8 cellular contexts compared by ENCODE assay signal in the genomic region with DNA sequence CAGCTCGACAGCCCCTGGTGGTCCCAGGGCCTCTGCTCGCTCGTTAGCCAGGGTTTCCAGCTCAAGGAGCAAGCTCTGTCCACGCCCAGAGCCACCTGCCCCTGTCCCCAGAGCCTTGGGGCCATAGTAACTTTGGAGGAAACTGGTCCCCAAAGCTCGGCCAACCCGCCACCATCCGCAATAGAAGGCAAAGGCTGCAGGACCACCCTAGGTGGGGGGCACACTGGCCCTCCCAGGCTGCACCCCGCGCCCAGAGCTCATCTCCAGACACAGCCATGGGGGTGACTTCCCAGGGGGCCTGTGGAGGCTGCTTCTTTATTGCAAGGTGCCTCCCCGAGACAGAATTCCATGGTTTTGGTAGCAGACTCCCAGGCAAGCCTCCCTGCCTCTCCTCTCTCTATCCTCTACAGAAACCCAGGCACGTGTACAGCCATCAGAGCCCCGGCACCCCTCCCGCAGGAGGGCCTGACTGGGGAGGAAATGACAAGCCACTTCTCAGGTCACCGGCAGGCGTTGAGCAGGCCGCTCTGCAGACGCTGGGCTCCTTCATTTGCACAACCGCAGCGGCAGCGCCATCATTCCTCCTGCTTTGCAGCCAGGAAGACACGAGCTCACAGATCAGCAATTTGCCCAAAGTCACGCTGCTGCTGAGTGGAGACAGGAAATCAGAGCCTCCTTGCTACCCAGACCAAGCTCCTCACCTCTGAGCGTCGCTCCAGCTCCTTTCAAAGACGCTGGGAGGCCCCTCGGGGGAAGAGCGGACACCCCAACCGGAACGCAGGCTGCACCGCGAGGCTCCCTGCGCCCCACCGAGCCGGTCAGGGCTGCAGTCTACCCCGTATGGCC.
DNase-seq lines count a peak whose midpoint lies in the region; ATAC-seq, FAIRE-seq and TF ChIP-seq lines count a peak whose summit lies in the region.

No MANE protein-coding gene starts in this region.

- no peaks in the 10 kb centered on the region for H3K79me2 ChIP-seq in HepG2 (ENCODE audit: insufficient read depth, low read length)

- TF ChIP-seq POLR2A in right lobe of liver (IDR thresholded peaks at IDR 0.05), result no peak
- TF ChIP-seq POLR2A in HepG2 (IDR thresholded peaks at IDR 0.05; ENCODE audit: insufficient read depth in 1 of 2, low read depth in 2 of 2, low read length in 2 of 2), result no peak

- in situ Hi-C loops in HepG2 (cut with HindIII; ENCODE audit: extremely low pct_ligation_motif_present, low pct_unique_long_range_greater_than_20kb), result no loop called here

- H3K27me3 Mint-ChIP-seq in activated naive CD4-positive, alpha-beta T cell treated with anti-CD3 and anti-CD28 coated beads, Interleukin-2, amount 10 ng/mL, durations not matched to agents 7 days and 5 days, result no peaks in the 10 kb centered on the region

- H3K36me3 ChIP-seq in right lobe of liver, result no peaks in the 10 kb centered on the region
- no peaks in the 10 kb centered on the region for H3K36me3 ChIP-seq in HepG2 (replicated peaks in 1 of 2; ENCODE audit: control insufficient read depth in 1 of 2, insufficient read depth in 2 of 2, low read length in 2 of 2)
- no peaks in the 10 kb centered on the region for H3K36me3 ChIP-seq in lower lobe of right lung
- H3K36me3 ChIP-seq in aorta (ENCODE audit: control insufficient read depth in 1 of 2, insufficient read depth in 2 of 2, low read length in 1 of 2), result no peaks in the 10 kb centered on the region

- CTCF ChIA-PET in HepG2 (lab: Yijun Ruan, JAX; ENCODE audit: low intra/inter-chr PET ratio, low total read pairs), result no interaction called here
- CTCF ChIA-PET in activated naive CD4-positive, alpha-beta T cell treated with anti-CD3 and anti-CD28 coated beads, Interleukin-2, amount 10 ng/mL, durations not matched to agents 7 days and 5 days (lab: Charles Lee), result interaction anchor here (0.7 to 3.6 kb wide), 3 partner anchors 11 to 645 kb away, joined by 3 to 21 read pairs (median 5); no protein-coding TSS in a partner anchor

- WGBS in right lobe of liver (ENCODE audit: insufficient coverage, low coverage, low lambda C conversion rate, missing lambda C conversion rate), result 65% methylated on average over 8 of the region's 35 CpGs
- WGBS in HepG2 (ENCODE audit: low lambda C conversion rate), result 94% methylated on average over 30 of the region's 35 CpGs
- 79 to 83% methylated on average over 34 to 35 of the region's 35 CpGs for WGBS in aorta, 2 donors

- H3K4me1 Mint-ChIP-seq in activated naive CD4-positive, alpha-beta T cell treated with anti-CD3 and anti-CD28 coated beads, Interleukin-2, amount 10 ng/mL, durations not matched to agents 7 days and 5 days, result peaks cover 17% of the 10 kb centered on the region

- H3K9ac ChIP-seq in HepG2 (ENCODE audit: insufficient read depth, low read depth, low read length), result no peak overlapping the region

- DNase-seq in right lobe of liver (peak; percentile 55 to 73 (median 65)), HepG2 (ENCODE audit: low spot score) (no peak), lower lobe of right lung (peak; percentile 71), aorta (peak; percentile 75 to 80), NCI-H748 (lab: John Stamatoyannopoulos, UW; ENCODE audit: unreplicated experiment) (no peak), NCI-H1105 treated with DMSO at 0.1 percent for 48 hours (lab: John Stamatoyannopoulos, UW) (no peak)
- peak; percentile 74 for DNase-seq in activated naive CD4-positive, alpha-beta T cell treated with anti-CD3 and anti-CD28 coated beads, Interleukin-2, amount 10 ng/mL, durations not matched to agents 7 days and 5 days

- TF ChIP-seq EP300 in HepG2 (IDR thresholded peaks at IDR 0.05; ENCODE audit: low read depth in 2 of 2, low read length in 2 of 2) (no peak), HepG2 (CRISPR knock-in tag; IDR thresholded peaks at IDR 0.05; ENCODE audit: borderline replicate concordance) (no peak)

- TF ChIP-seq CTCF in right lobe of liver (IDR thresholded peaks at IDR 0.05), result no peak
- no peak for TF ChIP-seq CTCF in HepG2 (CRISPR knock-in tag; IDR thresholded peaks at IDR 0.05)
- TF ChIP-seq CTCF in lower lobe of right lung (IDR thresholded peaks at IDR 0.05), result no peak

- H3K4me3 ChIP-seq in right lobe of liver (no peak overlapping the region), HepG2 (replicated peaks in 1 of 3; ENCODE audit: insufficient read depth in 1 of 3, low read depth in 2 of 3, low read length in 3 of 3) (no peak overlapping the region), lower lobe of right lung (no peak overlapping the region), aorta (ENCODE audit: low read length in 2 of 2) (no peak overlapping the region)

- BruUV-seq in HepG2 (replicated peaks; lab: Mats Ljungman, UMichigan), result no TSS peak

- peak overlapping the region; percentile 9 for H3K4me3 Mint-ChIP-seq in activated naive CD4-positive, alpha-beta T cell treated with anti-CD3 and anti-CD28 coated beads, Interleukin-2, amount 10 ng/mL, durations not matched to agents 7 days and 5 days

- no peak for FAIRE-seq in HepG2 (lab: Jason Lieb, UNC)

- no peaks in the 10 kb centered on the region for H3K36me3 Mint-ChIP-seq in activated naive CD4-positive, alpha-beta T cell treated with anti-CD3 and anti-CD28 coated beads, Interleukin-2, amount 10 ng/mL, durations not matched to agents 7 days and 5 days

- H3K9me3 ChIP-seq in right lobe of liver (no peaks in the 10 kb centered on the region), HepG2 (ENCODE audit: low read length) (no peaks in the 10 kb centered on the region), lower lobe of right lung (no peaks in the 10 kb centered on the region), aorta (ENCODE audit: control insufficient read depth, low read length) (no peaks in the 10 kb centered on the region)

- H3K9me3 Mint-ChIP-seq in activated naive CD4-positive, alpha-beta T cell treated with anti-CD3 and anti-CD28 coated beads, Interleukin-2, amount 10 ng/mL, durations not matched to agents 7 days and 5 days, result no peaks in the 10 kb centered on the region

- H4K20me1 ChIP-seq in HepG2 (ENCODE audit: insufficient read depth, low read length), result 0 out of 2 replicates have a peak, but pooled peaks cover 2% of the 10 kb centered on the region

- H3K4me2 ChIP-seq in HepG2 (ENCODE audit: low read depth, low read length), result no peak overlapping the region

- POLR2A ChIA-PET in HepG2 (lab: Yijun Ruan, JAX), result no interaction called here

- H2AFZ ChIP-seq in HepG2 (ENCODE audit: low read length), result no peak overlapping the region

- H3K27ac ChIP-seq in right lobe of liver (no peak overlapping the region), HepG2 (ENCODE audit: extremely low read length, insufficient read depth, low read length) (no peak overlapping the region), lower lobe of right lung (peak overlapping the region; percentile 8), aorta (ENCODE audit: low read depth in 1 of 2, low read length in 2 of 2) (no peak overlapping the region)

- peak overlapping the region; percentile 86 for H3K27ac Mint-ChIP-seq in activated naive CD4-positive, alpha-beta T cell treated with anti-CD3 and anti-CD28 coated beads, Interleukin-2, amount 10 ng/mL, durations not matched to agents 7 days and 5 days

- peak; percentile 62 to 71 (median 67) for ATAC-seq in right lobe of liver
- no peak for ATAC-seq in HepG2
- ATAC-seq in lower lobe of right lung, result peak; percentile 9 to 39
- no peak for ATAC-seq in aorta (ENCODE audit: low FRiP score)
- ATAC-seq in GM18517 (IDR thresholded peaks at IDR 0.05; ENCODE audit: unreplicated experiment), result no peak

- H3K27me3 ChIP-seq in right lobe of liver, result no peaks in the 10 kb centered on the region
- H3K27me3 ChIP-seq in HepG2 (ENCODE audit: control insufficient read depth in 1 of 2, insufficient read depth in 2 of 2, low read length in 2 of 2), result no peaks in the 10 kb centered on the region
- no peaks in the 10 kb centered on the region for H3K27me3 ChIP-seq in lower lobe of right lung (ENCODE audit: low read depth)
- H3K27me3 ChIP-seq in aorta (ENCODE audit: control insufficient read depth in 1 of 2, insufficient read depth in 2 of 2, low read length in 1 of 2), result no peaks in the 10 kb centered on the region

- no peak for TF ChIP-seq RAD21 in HepG2 (CRISPR knock-in tag; IDR thresholded peaks at IDR 0.05)

- H3K4me1 ChIP-seq in right lobe of liver, result no peaks in the 10 kb centered on the region
- H3K4me1 ChIP-seq in HepG2 (ENCODE audit: insufficient read depth, low read length), result peaks cover 13% of the 10 kb centered on the region
- no peaks in the 10 kb centered on the region for H3K4me1 ChIP-seq in lower lobe of right lung
- H3K4me1 ChIP-seq in aorta (ENCODE audit: control insufficient read depth in 1 of 2, insufficient read depth in 2 of 2, low read length in 2 of 2), result no peaks in the 10 kb centered on the region

- intact Hi-C loops in right lobe of liver (cut with DNase I), result no loop called here
- intact Hi-C loops in HepG2 (cut with micrococcal nuclease; ENCODE audit: unreplicated experiment), result no loop called here
- intact Hi-C loops in lower lobe of right lung (cut with DNase I), result no loop called here
- intact Hi-C loops in aorta (cut with DNase I), result loop anchor here in 1 of 2 donors (5.0 kb wide), 1 partner anchor 32 kb away; no protein-coding TSS in a partner anchor

TF ChIP-seq in HepG2, 621 proteins besides CTCF, POLR2A, EP300 and RAD21 (continues in another document):
- TF ChIP-seq THYN1 (CRISPR knock-in tag; IDR thresholded peaks at IDR 0.05; ENCODE audit: borderline replicate concordance, low read depth), result no peak
- TF ChIP-seq ATF1 (CRISPR knock-in tag; IDR thresholded peaks at IDR 0.05), result no peak
- TF ChIP-seq, protein P1, sequence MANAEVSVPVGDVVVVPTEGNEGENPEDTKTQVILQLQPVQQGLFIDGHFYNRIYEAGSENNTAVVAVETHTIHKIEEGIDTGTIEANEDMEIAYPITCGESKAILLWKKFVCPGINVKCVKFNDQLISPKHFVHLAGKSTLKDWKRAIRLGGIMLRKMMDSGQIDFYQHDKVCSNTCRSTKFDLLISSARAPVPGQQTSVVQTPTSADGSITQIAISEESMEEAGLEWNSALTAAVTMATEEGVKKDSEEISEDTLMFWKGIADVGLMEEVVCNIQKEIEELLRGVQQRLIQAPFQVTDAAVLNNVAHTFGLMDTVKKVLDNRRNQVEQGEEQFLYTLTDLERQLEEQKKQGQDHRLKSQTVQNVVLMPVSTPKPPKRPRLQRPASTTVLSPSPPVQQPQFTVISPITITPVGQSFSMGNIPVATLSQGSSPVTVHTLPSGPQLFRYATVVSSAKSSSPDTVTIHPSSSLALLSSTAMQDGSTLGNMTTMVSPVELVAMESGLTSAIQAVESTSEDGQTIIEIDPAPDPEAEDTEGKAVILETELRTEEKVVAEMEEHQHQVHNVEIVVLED (CRISPR knock-in tag; IDR thresholded peaks at IDR 0.05; ENCODE audit: borderline replicate concordance), result no peak

Comparison
In these comparisons a context has a peak if more than half of its experiments do, and no peak if none do; other contexts are left out.
1. ATAC-seq: peak in right lobe of liver (4 of 4) and lower lobe of right lung (2 of 2); none in HepG2 (single experiment), aorta (single experiment) and GM18517 (single experiment).
2. DNase-seq: peak in right lobe of liver (3 of 3), activated naive CD4-positive, alpha-beta T cell treated with anti-CD3 and anti-CD28 coated beads, Interleukin-2, amount 10 ng/mL, durations not matched to agents 7 days and 5 days (single experiment), lower lobe of right lung (single experiment) and aorta (2 of 2); none in HepG2 (single experiment), NCI-H748 (single experiment) and NCI-H1105 treated with DMSO at 0.1 percent for 48 hours (single experiment).